15 cellular contexts compared by ENCODE assay signal in the genomic region with DNA sequence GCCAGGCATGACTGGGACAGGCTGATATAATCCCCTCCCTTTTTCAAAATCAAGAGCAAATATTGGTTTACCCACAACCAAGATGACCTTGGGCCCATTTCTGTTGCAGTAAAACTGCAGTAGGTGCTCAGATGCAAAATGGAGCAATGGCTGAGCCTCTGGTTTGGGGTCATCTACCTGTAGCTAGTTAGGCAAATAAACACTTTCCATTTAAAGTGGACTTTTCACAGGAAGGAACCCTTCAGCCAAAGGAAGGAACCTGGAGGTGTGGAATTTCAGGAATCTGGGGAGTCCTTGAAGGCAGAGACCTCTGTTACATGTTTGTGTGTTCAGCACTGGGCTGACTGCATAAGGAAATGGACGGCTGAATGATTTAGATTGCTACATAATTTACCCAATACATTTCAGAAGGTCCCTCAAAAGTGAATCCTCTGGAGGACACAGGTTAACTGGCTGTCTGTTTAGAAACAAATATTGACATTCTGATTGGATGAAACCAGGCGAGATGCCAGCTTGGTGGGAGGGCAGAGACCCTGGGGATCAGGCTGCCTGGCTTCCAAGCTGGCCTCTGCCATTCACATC.
A peak's percentile ranks its signal among the peaks of the same experiment; 100 is the strongest.
DNase-seq lines count a peak whose midpoint lies in the region; ATAC-seq and TF ChIP-seq lines count a peak whose summit lies in the region.
"Had no signal": no experiment of that assay in that cellular context is flagged by ENCODE, and none has a peak within 500 bp of the region (broad histone marks: within the 10 kb centered on the region; RNA-seq: fewer than 3 reads in every experiment).

No MANE protein-coding gene starts in this region.

- H3K9me3 ChIP-seq in Karpas-422 (ENCODE audit: low read length): no peaks in the 10 kb centered on the region
- H3K9me3 ChIP-seq: suprapubic skin had no signal

- H3K27me3 ChIP-seq in Karpas-422 (ENCODE audit: low read length): no peaks in the 10 kb centered on the region
- H3K27me3 ChIP-seq: suprapubic skin had no signal

- no peaks in the 10 kb centered on the region for H4K20me1 ChIP-seq in Karpas-422 (ENCODE audit: insufficient read depth, low read depth, low read length)

- no peaks in the 10 kb centered on the region for H3K9me2 ChIP-seq in Karpas-422 (replicated peaks; ENCODE audit: insufficient read depth, low read length)

- no peaks in the 10 kb centered on the region for H3K4me1 ChIP-seq in Karpas-422 (ENCODE audit: low read length)
- H3K4me1 ChIP-seq: suprapubic skin had no signal

- H3K27ac ChIP-seq in Karpas-422 (ENCODE audit: low read length) (no peak overlapping the region), coronary artery (no peak overlapping the region)
- H3K27ac ChIP-seq: suprapubic skin had no signal

- no peaks in the 10 kb centered on the region for H3K36me3 ChIP-seq in Karpas-422 (ENCODE audit: insufficient read depth, low read length)
- H3K36me3 ChIP-seq: suprapubic skin had no signal

- peak; percentile 5 for DNase-seq in Karpas-422
- peak; percentile 43 for DNase-seq in coronary artery (ENCODE audit: low spot score)
- peak; percentile 71 for DNase-seq in kidney tubule cell (ENCODE audit: low spot score)
- peak; percentile 15 for DNase-seq in sciatic nerve (ENCODE audit: low spot score)
- DNase-seq in GF-D8 (lab: John Stamatoyannopoulos, UW): no peak
- no peak for DNase-seq in activated CD4-positive, CD25-positive, alpha-beta regulatory T cell (lab: John Stamatoyannopoulos, UW)
- no peak for DNase-seq in germinal center (ENCODE audit: low spot score)
- DNase-seq: effector memory CD4-positive, alpha-beta T cell; HCEC 1CT; NCI-H187; NCI-H526 treated with DMSO at 0.1 percent for 48 hours; occipital lobe; PC-3; T-helper 9 cell had no signal

- no peak for ATAC-seq in sciatic nerve
- ATAC-seq: PC-3 had no signal

- H2AFZ ChIP-seq in Karpas-422 (ENCODE audit: low read length): no peak overlapping the region

- H3K9ac ChIP-seq in Karpas-422 (ENCODE audit: low read length): no peak overlapping the region

- no peaks in the 10 kb centered on the region for H3K79me2 ChIP-seq in Karpas-422 (ENCODE audit: low read length)

- no peak for TF ChIP-seq CTCF in coronary artery (IDR thresholded peaks at IDR 0.05)

- intact Hi-C loops in sciatic nerve (cut with DNase I): no loop called here

- H3K4me2 ChIP-seq in Karpas-422 (ENCODE audit: low read depth, low read length, poor library complexity, severe bottlenecking): no peak overlapping the region

- H3K4me3 ChIP-seq in Karpas-422 (ENCODE audit: low read length) (no peak overlapping the region), coronary artery (no peak overlapping the region)
- H3K4me3 ChIP-seq: suprapubic skin had no signal

Comparison
In these comparisons a context has a peak if more than half of its experiments do, and no peak if none do; other contexts are left out.
1. DNase-seq: peak in Karpas-422 (single experiment), coronary artery (single experiment), kidney tubule cell (single experiment) and sciatic nerve (single experiment); none in GF-D8 (single experiment), activated CD4-positive, CD25-positive, alpha-beta regulatory T cell (0 of 4) and germinal center (single experiment).